ENCODE assay signal across 21 cellular contexts in the genomic region with DNA sequence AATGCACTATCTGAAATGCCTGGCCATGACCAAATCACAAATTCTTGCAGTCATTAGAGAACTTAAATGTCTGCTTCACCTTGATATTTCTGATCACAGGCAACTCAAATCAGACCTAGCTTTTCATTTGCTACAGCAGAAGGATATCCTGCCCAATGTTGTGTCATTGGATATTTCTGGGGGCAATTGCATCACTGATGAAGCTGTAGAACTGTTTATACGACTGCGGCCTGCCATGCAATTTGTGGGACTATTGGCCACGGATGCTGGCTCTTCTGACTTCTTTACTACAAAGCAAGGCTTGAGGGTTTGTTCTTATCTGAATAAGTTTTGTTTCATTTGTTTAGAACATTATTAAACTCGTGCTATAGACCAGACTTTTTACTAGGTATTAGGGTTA. TPM values are rescaled to one million over a fixed set of nuclear protein-coding genes. Genes with fewer than 3 reads are reported as not detected.
"Had no signal": no experiment of that assay in that cellular context is flagged by ENCODE, and none has a peak within 500 bp of the region (broad histone marks: within the 10 kb centered on the region; RNA-seq: fewer than 3 reads in every experiment).

No MANE protein-coding gene starts in this region.

- H3K27me3 ChIP-seq: SJSA1 had no signal

- ATAC-seq: HepG2, K562 had no signal

- H3K4me2 ChIP-seq: KMS-11 had no signal

- H3K9ac ChIP-seq: KMS-11 had no signal

- DNase-seq: Kasumi-1, MM.1S, NCI-H1092 treated with DMSO at 0.1 percent for 48 hours, NCI-H1436, NCI-H187, NCI-H2029 treated with DMSO at 0.1 percent for 48 hours, NCI-H2171 treated with DMSO at 0.1 percent for 48 hours, NCI-H345, NCI-H446 treated with DMSO at 0.1 percent for 48 hours, NCI-H510A treated with DMSO at 0.1 percent for 48 hours, NCI-H526, NCI-H82, Right ventricle myocardium superior, RPMI8226, SIG-M5 had no signal

- H3K27ac ChIP-seq: KMS-11, SJSA1, SK-N-MC had no signal

- H3K36me3 ChIP-seq: SJSA1 had no signal

- H3K4me3 ChIP-seq: K562, SJSA1, SK-N-MC had no signal

- H3K4me1 ChIP-seq: SJSA1 had no signal

- H3K9me3 ChIP-seq: SJSA1 had no signal

- FAIRE-seq: HepG2, K562, RCC 7860 had no signal

RNA-seq across cellular contexts. Expression of gene ZYG11A, which starts 14.9 kb away (rescaled TPM):
- total RNA-seq: HepG2, Right ventricle myocardium superior had no signal
- polyA plus RNA-seq: HepG2 had no signal
